ENCODE assay signal across 20 cellular contexts in the genomic region with DNA sequence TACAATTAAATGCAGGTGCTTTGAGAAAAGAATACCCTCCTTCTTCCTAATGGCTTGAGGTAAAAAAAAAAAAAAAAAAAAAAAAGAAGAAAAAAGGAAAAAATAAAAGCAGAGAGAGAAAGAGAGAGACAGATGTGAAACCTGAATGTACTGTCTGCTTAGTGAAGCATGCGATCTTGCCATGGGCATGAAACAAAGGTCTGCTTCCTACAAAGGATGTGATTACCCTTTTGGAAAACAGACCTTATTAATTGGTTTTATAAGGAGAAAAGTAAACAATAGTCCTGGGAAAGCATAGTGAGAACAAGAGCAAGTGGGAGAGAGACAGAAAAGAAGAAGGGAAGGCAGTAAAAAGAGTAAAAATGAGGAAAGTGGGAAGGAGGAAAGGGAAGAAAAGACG.
DNase-seq lines count a peak whose midpoint lies in the region; ATAC-seq and TF ChIP-seq lines count a peak whose summit lies in the region.
"Had no signal": no experiment of that assay in that cellular context is flagged by ENCODE, and none has a peak within 500 bp of the region (broad histone marks: within the 10 kb centered on the region; RNA-seq: fewer than 3 reads in every experiment).

No MANE protein-coding gene starts in this region.

- H3K9me3 ChIP-seq in SK-N-SH (0 out of 2 replicates have a peak, but pooled peaks cover 4% of the 10 kb centered on the region), hepatocyte (ENCODE audit: low read depth) (no peaks in the 10 kb centered on the region)
- H3K9me3 ChIP-seq: Caco-2 had no signal

- H3K4me1 ChIP-seq in SK-N-SH (ENCODE audit: control insufficient read depth in 1 of 2, insufficient read depth in 2 of 2, low read depth in 1 of 2, low read length in 1 of 2) (no peaks in the 10 kb centered on the region), hepatocyte (ENCODE audit: insufficient read depth) (peaks cover 4% of the 10 kb centered on the region)
- H3K4me1 ChIP-seq: Caco-2 had no signal

- WGBS in SK-N-SH (ENCODE audit: low lambda C conversion rate): 5% methylated on average over 2 of the region's 2 CpGs
- 80% methylated on average over 2 of the region's 2 CpGs for WGBS in hepatocyte (ENCODE audit: low lambda C conversion rate, missing lambda C conversion rate)

- H3K79me2 ChIP-seq in SK-N-SH (ENCODE audit: insufficient read depth): no peaks in the 10 kb centered on the region
- no peaks in the 10 kb centered on the region for H3K79me2 ChIP-seq in hepatocyte

- H3K27me3 ChIP-seq in SK-N-SH (ENCODE audit: insufficient read depth) (no peaks in the 10 kb centered on the region), hepatocyte (no peaks in the 10 kb centered on the region)

- TF ChIP-seq EP300 in SK-N-SH (IDR thresholded peaks at IDR 0.05; ENCODE audit: borderline replicate concordance in 1 of 2, low read depth in 1 of 2, low read length in 1 of 2): no peak

- H3F3A ChIP-seq in SK-N-SH (replicated peaks; ENCODE audit: insufficient read depth): no peaks in the 10 kb centered on the region

- TF ChIP-seq CTCF in SK-N-SH (IDR thresholded peaks at IDR 0.05) (no peak), hepatocyte (IDR thresholded peaks at IDR 0.05; ENCODE audit: poor library complexity) (no peak)

- CTCF ChIA-PET in SK-N-SH (lab: Yijun Ruan, JAX): no interaction called here

- H3K9ac ChIP-seq in SK-N-SH: no peak overlapping the region

- no peaks in the 10 kb centered on the region for H3K9me2 ChIP-seq in SK-N-SH
- no peaks in the 10 kb centered on the region for H3K9me2 ChIP-seq in hepatocyte (replicated peaks; ENCODE audit: insufficient read depth)

- POLR2A ChIA-PET in SK-N-SH (lab: Yijun Ruan, JAX): no interaction called here

- no peak for TF ChIP-seq RAD21 in SK-N-SH (IDR thresholded peaks at IDR 0.05; ENCODE audit: low read length)

- DNase-seq in SK-N-SH: no peak
- DNase-seq in NCI-H2171 (lab: John Stamatoyannopoulos, UW): peak; percentile 29
- no peak for DNase-seq in hepatocyte (ENCODE audit: low spot score)
- no peak for DNase-seq in kidney glomerular epithelial cell (lab: John Stamatoyannopoulos, UW)
- DNase-seq: Caco-2; CD4-positive, CD25-positive, alpha-beta regulatory T cell; GF-D8; HFFc6; IMR-90; NCI-H1694 treated with DMSO at 0.1 percent for 48 hours; NCI-H446 treated with DMSO at 0.1 percent for 48 hours; NCI-H774; OCI-M1; SHP77; T-cell had no signal

- H4K20me1 ChIP-seq in SK-N-SH (ENCODE audit: insufficient read depth) (no peaks in the 10 kb centered on the region), hepatocyte (ENCODE audit: insufficient read depth, poor library complexity, severe bottlenecking) (no peaks in the 10 kb centered on the region)

- H3K4me2 ChIP-seq in SK-N-SH (no peak overlapping the region), hepatocyte (peak overlapping the region; percentile 24)

- 0 out of 2 replicates have a peak overlapping the region, but pooled peaks have one; percentile 16 for H2AFZ ChIP-seq in SK-N-SH (ENCODE audit: low read depth)
- no peak overlapping the region for H2AFZ ChIP-seq in hepatocyte

- ATAC-seq in SK-N-SH treated with all-trans-retinoic acid at 6 μM for 48 hours: no peak
- no peak for ATAC-seq in GM21737 (IDR thresholded peaks at IDR 0.05; ENCODE audit: unreplicated experiment)
- ATAC-seq in HG03469 (IDR thresholded peaks at IDR 0.05; ENCODE audit: unreplicated experiment): no peak
- no peak for ATAC-seq in GM18517 (IDR thresholded peaks at IDR 0.05; ENCODE audit: unreplicated experiment)
- ATAC-seq: T-cell had no signal

- no peak overlapping the region for H3K4me3 ChIP-seq in SK-N-SH (ENCODE audit: low read depth in 2 of 2, low read length in 1 of 2)
- no peak overlapping the region for H3K4me3 ChIP-seq in hepatocyte
- H3K4me3 ChIP-seq: SK-N-MC had no signal

- no peak overlapping the region for H3K27ac ChIP-seq in SK-N-SH (ENCODE audit: low read depth in 2 of 2, low read length in 1 of 2)
- peak overlapping the region; percentile 18 for H3K27ac ChIP-seq in hepatocyte
- H3K27ac ChIP-seq: SK-N-MC had no signal

- H3K36me3 ChIP-seq in SK-N-SH (replicated peaks in 1 of 2; ENCODE audit: control insufficient read depth in 1 of 2, insufficient read depth in 2 of 2, low read length in 1 of 2) (no peaks in the 10 kb centered on the region), hepatocyte (replicated peaks; ENCODE audit: insufficient read depth, low read depth) (no peaks in the 10 kb centered on the region)

TF ChIP-seq in SK-N-SH, 30 proteins besides CTCF, POLR2A, EP300 and RAD21 (continues in another document):
- TF ChIP-seq JUND (IDR thresholded peaks at IDR 0.05): no peak
- TF ChIP-seq, protein P1, sequence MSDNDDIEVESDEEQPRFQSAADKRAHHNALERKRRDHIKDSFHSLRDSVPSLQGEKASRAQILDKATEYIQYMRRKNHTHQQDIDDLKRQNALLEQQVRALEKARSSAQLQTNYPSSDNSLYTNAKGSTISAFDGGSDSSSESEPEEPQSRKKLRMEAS (IDR thresholded peaks at IDR 0.05; ENCODE audit: low read depth): no peak
- no peak for TF ChIP-seq SMC3 (IDR thresholded peaks at IDR 0.05; ENCODE audit: low read depth, low read length)
- TF ChIP-seq RCOR1 (IDR thresholded peaks at IDR 0.05; ENCODE audit: low read length): no peak
- no peak for TF ChIP-seq FOSL2 (IDR thresholded peaks at IDR 0.05; ENCODE audit: borderline replicate concordance, low read depth)
- TF ChIP-seq FOXJ3 (CRISPR knock-in tag; IDR thresholded peaks at IDR 0.05): no peak
- TF ChIP-seq, protein P2, sequence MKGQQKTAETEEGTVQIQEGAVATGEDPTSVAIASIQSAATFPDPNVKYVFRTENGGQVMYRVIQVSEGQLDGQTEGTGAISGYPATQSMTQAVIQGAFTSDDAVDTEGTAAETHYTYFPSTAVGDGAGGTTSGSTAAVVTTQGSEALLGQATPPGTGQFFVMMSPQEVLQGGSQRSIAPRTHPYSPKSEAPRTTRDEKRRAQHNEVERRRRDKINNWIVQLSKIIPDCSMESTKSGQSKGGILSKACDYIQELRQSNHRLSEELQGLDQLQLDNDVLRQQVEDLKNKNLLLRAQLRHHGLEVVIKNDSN (IDR thresholded peaks at IDR 0.05; ENCODE audit: borderline replicate concordance, low read depth): no peak
- no peak for TF ChIP-seq TAF1 (IDR thresholded peaks at IDR 0.05; ENCODE audit: borderline replicate concordance, low read depth, low read length)
- TF ChIP-seq, protein P3, sequence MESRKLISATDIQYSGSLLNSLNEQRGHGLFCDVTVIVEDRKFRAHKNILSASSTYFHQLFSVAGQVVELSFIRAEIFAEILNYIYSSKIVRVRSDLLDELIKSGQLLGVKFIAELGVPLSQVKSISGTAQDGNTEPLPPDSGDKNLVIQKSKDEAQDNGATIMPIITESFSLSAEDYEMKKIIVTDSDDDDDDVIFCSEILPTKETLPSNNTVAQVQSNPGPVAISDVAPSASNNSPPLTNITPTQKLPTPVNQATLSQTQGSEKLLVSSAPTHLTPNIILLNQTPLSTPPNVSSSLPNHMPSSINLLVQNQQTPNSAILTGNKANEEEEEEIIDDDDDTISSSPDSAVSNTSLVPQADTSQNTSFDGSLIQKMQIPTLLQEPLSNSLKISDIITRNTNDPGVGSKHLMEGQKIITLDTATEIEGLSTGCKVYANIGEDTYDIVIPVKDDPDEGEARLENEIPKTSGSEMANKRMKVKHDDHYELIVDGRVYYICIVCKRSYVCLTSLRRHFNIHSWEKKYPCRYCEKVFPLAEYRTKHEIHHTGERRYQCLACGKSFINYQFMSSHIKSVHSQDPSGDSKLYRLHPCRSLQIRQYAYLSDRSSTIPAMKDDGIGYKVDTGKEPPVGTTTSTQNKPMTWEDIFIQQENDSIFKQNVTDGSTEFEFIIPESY (IDR thresholded peaks at IDR 0.05; ENCODE audit: borderline replicate concordance, low read depth): no peak
- no peak for TF ChIP-seq GABPA (IDR thresholded peaks at IDR 0.05; ENCODE audit: low read depth)

TF ChIP-seq in SK-N-SH treated with all-trans-retinoic acid at 6 μM for 48 hours, 23 proteins besides CTCF, POLR2A, EP300 and RAD21:
- TF ChIP-seq TOX (CRISPR knock-in tag; IDR thresholded peaks at IDR 0.05; ENCODE audit: borderline replicate concordance) (no peak), CSDC2 (CRISPR knock-in tag; IDR thresholded peaks at IDR 0.05) (no peak), SNAI2 (CRISPR knock-in tag; IDR thresholded peaks at IDR 0.05) (no peak), ZNF8 (CRISPR knock-in tag; IDR thresholded peaks at IDR 0.05) (no peak), GLIS3 (CRISPR knock-in tag; IDR thresholded peaks at IDR 0.05) (no peak), ISL1 (CRISPR knock-in tag; IDR thresholded peaks at IDR 0.05) (no peak), ZFP30 (CRISPR knock-in tag; IDR thresholded peaks at IDR 0.05) (no peak), BACH2 (CRISPR knock-in tag; IDR thresholded peaks at IDR 0.05; ENCODE audit: borderline replicate concordance) (no peak)
- TF ChIP-seq, protein P4, sequence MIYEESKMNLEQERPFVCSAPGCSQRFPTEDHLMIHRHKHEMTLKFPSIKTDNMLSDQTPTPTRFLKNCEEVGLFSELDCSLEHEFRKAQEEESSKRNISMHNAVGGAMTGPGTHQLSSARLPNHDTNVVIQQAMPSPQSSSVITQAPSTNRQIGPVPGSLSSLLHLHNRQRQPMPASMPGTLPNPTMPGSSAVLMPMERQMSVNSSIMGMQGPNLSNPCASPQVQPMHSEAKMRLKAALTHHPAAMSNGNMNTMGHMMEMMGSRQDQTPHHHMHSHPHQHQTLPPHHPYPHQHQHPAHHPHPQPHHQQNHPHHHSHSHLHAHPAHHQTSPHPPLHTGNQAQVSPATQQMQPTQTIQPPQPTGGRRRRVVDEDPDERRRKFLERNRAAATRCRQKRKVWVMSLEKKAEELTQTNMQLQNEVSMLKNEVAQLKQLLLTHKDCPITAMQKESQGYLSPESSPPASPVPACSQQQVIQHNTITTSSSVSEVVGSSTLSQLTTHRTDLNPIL (CRISPR knock-in tag; IDR thresholded peaks at IDR 0.05; ENCODE audit: low read depth): no peak
